8 cellular contexts compared by ENCODE assay signal in the genomic region with DNA sequence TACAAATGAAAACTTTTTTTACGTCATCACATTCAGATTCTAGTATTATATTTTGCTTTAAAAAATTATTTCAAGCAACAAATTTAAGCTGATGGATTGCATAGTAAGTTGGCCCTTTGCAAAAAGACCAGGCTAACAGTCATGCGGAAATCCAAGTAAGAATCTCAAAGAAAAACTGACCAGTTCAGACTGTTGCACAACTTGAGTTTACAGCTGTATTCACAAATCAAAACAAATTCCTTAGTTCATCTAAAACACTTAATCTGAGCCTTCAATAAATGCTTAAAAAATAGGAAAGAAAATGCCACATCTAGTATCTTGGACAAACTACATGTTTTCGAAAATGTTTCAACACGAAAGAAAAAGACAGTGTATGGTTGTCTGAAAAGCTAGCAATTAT. TPM values are rescaled to one million over a fixed set of nuclear protein-coding genes. Genes with fewer than 3 reads are reported as not detected.
DNase-seq lines count a peak whose midpoint lies in the region; ATAC-seq and TF ChIP-seq lines count a peak whose summit lies in the region.

No MANE protein-coding gene starts in this region.

- no peaks in the 10 kb centered on the region for H3K27me3 ChIP-seq in HCT116 (ENCODE audit: insufficient read depth, low read length)
- no peaks in the 10 kb centered on the region for H3K27me3 ChIP-seq in iPS-15b (ENCODE audit: control insufficient read depth, insufficient read depth, low read length)
- H3K27me3 ChIP-seq in smooth muscle cell (ENCODE audit: low read depth): no peaks in the 10 kb centered on the region

- 61% methylated on average over 4 of the region's 4 CpGs for WGBS in smooth muscle cell (ENCODE audit: low lambda C conversion rate)

- no peak for TF ChIP-seq RAD21 in HCT116 (IDR thresholded peaks at IDR 0.05; ENCODE audit: low read depth)

- peaks cover 45% of the 10 kb centered on the region for H3K36me3 Mint-ChIP-seq in activated CD8-positive, alpha-beta T cell treated with anti-CD3 and anti-CD28 coated beads, Interleukin-2, amount 10 ng/mL, durations not matched to agents 7 days and 5 days (ENCODE audit: low read depth)

- peak overlapping the region; percentile 88 for H3K4me2 ChIP-seq in HCT116 (ENCODE audit: low read length)
- H3K4me2 ChIP-seq in smooth muscle cell: peak overlapping the region; percentile 99

- no TSS peak for BruUV-seq in HCT116 (replicated peaks; lab: Mats Ljungman, UMichigan)

- DNase-seq in HCT116 (ENCODE audit: low read depth, low spot score) (no peak), smooth muscle cell (lab: John Stamatoyannopoulos, UW; ENCODE audit: unreplicated experiment) (no peak), occipital lobe (lab: John Stamatoyannopoulos, UW) (no peak), SW480 (ENCODE audit: low spot score) (no peak)
- no peak for DNase-seq in activated CD8-positive, alpha-beta T cell treated with anti-CD3 and anti-CD28 coated beads, Interleukin-2, amount 10 ng/mL, durations not matched to agents 7 days and 5 days

- H3K9me3 Mint-ChIP-seq in activated CD8-positive, alpha-beta T cell treated with anti-CD3 and anti-CD28 coated beads, Interleukin-2, amount 10 ng/mL, durations not matched to agents 7 days and 5 days (ENCODE audit: insufficient read depth): no peaks in the 10 kb centered on the region

- no peak for TF ChIP-seq POLR2A in HCT116 (IDR thresholded peaks at IDR 0.05; ENCODE audit: borderline replicate concordance, extremely low read depth, insufficient read depth, insufficient read length)

- no peaks in the 10 kb centered on the region for H3K27me3 Mint-ChIP-seq in activated CD8-positive, alpha-beta T cell treated with anti-CD3 and anti-CD28 coated beads, Interleukin-2, amount 10 ng/mL, durations not matched to agents 7 days and 5 days (ENCODE audit: low read depth)

- H3K4me3 ChIP-seq in HCT116 (replicated peaks in 1 of 2; ENCODE audit: low read depth in 1 of 2, low read length in 2 of 2) (peak overlapping the region; percentile 84 to 88), iPS-15b (ENCODE audit: low read depth, low read length) (peak overlapping the region; percentile 91), smooth muscle cell (peak overlapping the region; percentile 87)

- peak overlapping the region; percentile 99 for H3K27ac Mint-ChIP-seq in activated CD8-positive, alpha-beta T cell treated with anti-CD3 and anti-CD28 coated beads, Interleukin-2, amount 10 ng/mL, durations not matched to agents 7 days and 5 days

- ATAC-seq in HCT116: no peak
- no peak for ATAC-seq in activated CD8-positive, alpha-beta T cell treated with anti-CD3 and anti-CD28 coated beads, Interleukin-2, amount 10 ng/mL, durations not matched to agents 7 days and 5 days
- ATAC-seq in HG03025 (IDR thresholded peaks at IDR 0.05; ENCODE audit: low FRiP score, unreplicated experiment): no peak
- ATAC-seq in HG03457 (IDR thresholded peaks at IDR 0.05; ENCODE audit: unreplicated experiment): no peak

- H4K20me1 ChIP-seq in HCT116 (ENCODE audit: insufficient read depth): no peaks in the 10 kb centered on the region
- H4K20me1 ChIP-seq in smooth muscle cell (ENCODE audit: low read depth): no peaks in the 10 kb centered on the region

- RAD21 ChIA-PET in HCT116 (lab: Charles Lee; ENCODE audit: low non-redundant PET in 1 of 2, low total read pairs in 2 of 2, uncharacterized antibody in 2 of 2, unreplicated experiment in 2 of 2): no interaction called here

- no peaks in the 10 kb centered on the region for H3K9me2 ChIP-seq in HCT116 (ENCODE audit: insufficient read depth)

- CTCF ChIA-PET in HCT116 (lab: Charles Lee): no interaction called here
- CTCF ChIA-PET in activated CD8-positive, alpha-beta T cell treated with anti-CD3 and anti-CD28 coated beads, Interleukin-2, amount 10 ng/mL, durations not matched to agents 7 days and 5 days (lab: Charles Lee): interaction anchor here (1.0 to 3.3 kb wide), 4 partner anchors 7 to 329 kb away, joined by 3 to 20 read pairs (median 9); partner anchors contain the start of gene TMTC2

- POLR2A ChIA-PET in HCT116 (lab: Charles Lee): interaction anchor here (1.8 kb wide), 1 partner anchor 308 kb away, joined by 4 read pairs; no protein-coding TSS in a partner anchor
- POLR2A ChIA-PET in activated CD8-positive, alpha-beta T cell treated with anti-CD3 and anti-CD28 coated beads, Interleukin-2, amount 10 ng/mL, durations not matched to agents 7 days and 5 days (lab: Charles Lee): no interaction called here

- H3K27ac ChIP-seq in HCT116 (ENCODE audit: low read depth, low read length): no peak overlapping the region
- peak overlapping the region; percentile 97 for H3K27ac ChIP-seq in smooth muscle cell (ENCODE audit: low read depth)

- no peaks in the 10 kb centered on the region for H3F3A ChIP-seq in smooth muscle cell (ENCODE audit: low read depth)

- H2AFZ ChIP-seq in HCT116 (ENCODE audit: low read depth, low read length, poor library complexity, severe bottlenecking) (no peak overlapping the region), smooth muscle cell (ENCODE audit: low read depth) (peak overlapping the region; percentile 83)

- TF ChIP-seq CTCF in HCT116 (IDR thresholded peaks at IDR 0.05 in 2 of 3, conservative IDR thresholded peaks at IDR 0.05 in 1 of 3; ENCODE audit: borderline replicate concordance in 1 of 3, insufficient read depth in 1 of 3, low read depth in 2 of 3, low read length in 2 of 3) (no peak), smooth muscle cell (IDR thresholded peaks at IDR 0.05; ENCODE audit: borderline replicate concordance, insufficient read depth, poor library complexity, severe bottlenecking) (no peak)

- H3K9me3 ChIP-seq in HCT116 (ENCODE audit: control insufficient read depth in 1 of 2, insufficient read depth in 1 of 2, low read depth in 1 of 2, low read length in 2 of 2) (no peaks in the 10 kb centered on the region), iPS-15b (ENCODE audit: control insufficient read depth, insufficient read depth, low read length) (no peaks in the 10 kb centered on the region), smooth muscle cell (replicated peaks; ENCODE audit: low read depth) (no peaks in the 10 kb centered on the region)

- H3K9ac ChIP-seq in HCT116 (ENCODE audit: low read length) (peak overlapping the region; percentile 95), iPS-15b (ENCODE audit: low read depth, low read length) (peak overlapping the region; percentile 96), smooth muscle cell (ENCODE audit: low read depth) (peak overlapping the region; percentile 100)

- H3K4me1 Mint-ChIP-seq in activated CD8-positive, alpha-beta T cell treated with anti-CD3 and anti-CD28 coated beads, Interleukin-2, amount 10 ng/mL, durations not matched to agents 7 days and 5 days (ENCODE audit: low read depth): peaks cover 40% of the 10 kb centered on the region

- intact Hi-C loops in HCT116 (cut with micrococcal nuclease): loop anchor here (10.0 kb wide), 1 partner anchor 267 kb away; no protein-coding TSS in a partner anchor

- H3K4me1 ChIP-seq in HCT116 (ENCODE audit: control insufficient read depth in 1 of 2, insufficient read depth in 2 of 2, low read length in 2 of 2) (peaks cover 3 to 15% of the 10 kb centered on the region in 2 experiments; a peak in 3 of 4 replicates), iPS-15b (ENCODE audit: control insufficient read depth, insufficient read depth, low read length) (no peaks in the 10 kb centered on the region), smooth muscle cell (ENCODE audit: low read depth) (peaks cover 16% of the 10 kb centered on the region)

- H3K79me2 ChIP-seq in HCT116 (ENCODE audit: insufficient read depth, low read length): peaks cover 46% of the 10 kb centered on the region
- peaks cover 35% of the 10 kb centered on the region for H3K79me2 ChIP-seq in smooth muscle cell (ENCODE audit: low read depth)

- peak overlapping the region; percentile 93 for H3K4me3 Mint-ChIP-seq in activated CD8-positive, alpha-beta T cell treated with anti-CD3 and anti-CD28 coated beads, Interleukin-2, amount 10 ng/mL, durations not matched to agents 7 days and 5 days

- H3K36me3 ChIP-seq in HCT116 (ENCODE audit: control insufficient read depth in 1 of 2, insufficient read depth in 2 of 2, low read length in 2 of 2) (peaks cover 23 to 34% of the 10 kb centered on the region in 2 experiments), iPS-15b (ENCODE audit: control insufficient read depth, insufficient read depth, low read length) (no peaks in the 10 kb centered on the region), smooth muscle cell (ENCODE audit: low read depth) (peaks cover 15% of the 10 kb centered on the region)

TF ChIP-seq in HCT116, 20 proteins besides CTCF, POLR2A, EP300 and RAD21:
- TF ChIP-seq EZH2phosphoT487 (IDR thresholded peaks at IDR 0.05; ENCODE audit: borderline replicate concordance): no peak
- no peak for TF ChIP-seq YY1 (IDR thresholded peaks at IDR 0.05; ENCODE audit: extremely low read depth, insufficient replicate concordance, low read depth, low read length)
TF ChIP-seq in HCT116: peak in this region for 0.

RNA-seq across cellular contexts. Expression of gene CCDC59, which starts 0.8 kb away (rescaled TPM):
- total RNA-seq in HCT116 (2021; ENCODE audit: unreplicated experiment): 76.6 TPM
- 54.3 and 85.9 TPM in 2 replicates for polyA plus RNA-seq in HCT116 (2012)
- total RNA-seq in activated CD8-positive, alpha-beta T cell treated with anti-CD3 and anti-CD28 coated beads, Interleukin-2, amount 10 ng/mL, durations not matched to agents 7 days and 5 days: 10 to 100 TPM; 45.1 to 49.0 TPM
- total RNA-seq in smooth muscle cell: 77.8 and 88.5 TPM in 2 replicates
- polyA plus RNA-seq in smooth muscle cell: 44.2 and 50.6 TPM in 2 replicates
- 34.0 TPM for total RNA-seq in occipital lobe

RNA-seq across cellular contexts. Expression of gene METTL25, which starts 1.0 kb away (rescaled TPM):
- total RNA-seq in HCT116 (2021; ENCODE audit: unreplicated experiment) (4.4 TPM), smooth muscle cell (7.6 and 14.7 TPM in 2 replicates), occipital lobe (35.6 TPM)
- 1.7 and 2.3 TPM in 2 replicates for polyA plus RNA-seq in HCT116 (2012)
- 10 to 100 TPM; 10.4 to 10.7 TPM for total RNA-seq in activated CD8-positive, alpha-beta T cell treated with anti-CD3 and anti-CD28 coated beads, Interleukin-2, amount 10 ng/mL, durations not matched to agents 7 days and 5 days
- polyA plus RNA-seq in smooth muscle cell: 5.3 and 6.2 TPM in 2 replicates
